8 cellular contexts compared by ENCODE assay signal in the genomic region with DNA sequence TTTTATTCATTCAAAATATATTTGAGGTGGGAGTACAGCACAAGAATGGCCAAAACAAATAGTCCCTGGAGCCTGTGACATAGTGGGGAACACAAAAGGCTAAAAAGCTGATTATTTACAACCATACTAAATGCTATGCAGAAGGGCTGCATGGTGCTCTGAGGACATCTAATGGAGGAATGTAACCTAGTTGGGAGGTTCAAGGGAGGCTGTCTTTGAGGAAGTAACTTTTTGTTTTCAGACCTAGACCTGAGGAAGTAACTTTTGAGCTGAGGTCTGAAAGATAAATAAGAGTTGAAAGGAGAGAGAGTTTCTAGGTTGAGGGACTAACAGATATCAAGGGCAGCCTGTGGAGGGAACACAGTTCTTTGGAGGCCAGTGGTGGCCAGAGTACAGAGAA. TPM values are rescaled to one million over a fixed set of nuclear protein-coding genes. Genes with fewer than 3 reads are reported as not detected.
A peak's percentile ranks its signal among the peaks of the same experiment; 100 is the strongest.
DNase-seq lines count a peak whose midpoint lies in the region; ATAC-seq and TF ChIP-seq lines count a peak whose summit lies in the region.

No MANE protein-coding gene starts in this region.

- no peaks in the 10 kb centered on the region for H3K9me3 ChIP-seq in CD4-positive, alpha-beta memory T cell (ENCODE audit: control insufficient read depth in 1 of 2, low read length in 2 of 2)
- H3K9me3 ChIP-seq in heart left ventricle (no peaks in the 10 kb centered on the region), gastrocnemius medialis (no peaks in the 10 kb centered on the region)

- in situ Hi-C loops in gastrocnemius medialis (cut with MboI; ENCODE audit: low sequenced_read_pairs in 4 of 4) = loop anchor here (5.0 to 10.0 kb wide), 4 partner anchors 90 to 147 kb away; no protein-coding TSS in a partner anchor

- POLR2A ChIA-PET in CD4-positive, alpha-beta memory T cell (lab: Charles Lee; ENCODE audit: partially characterized antibody) = interaction anchor here (0.8 to 2.8 kb wide), 11 partner anchors 10 to 220 kb away, joined by 3 to 26 read pairs (median 4); partner anchors contain the start of genes PXYLP1 and RASA2

- no peaks in the 10 kb centered on the region for H3K27me3 ChIP-seq in CD4-positive, alpha-beta memory T cell (ENCODE audit: insufficient read depth, low read length)
- H3K27me3 ChIP-seq in heart left ventricle (no peaks in the 10 kb centered on the region), gastrocnemius medialis (no peaks in the 10 kb centered on the region)

- peaks cover 18% of the 10 kb centered on the region for H3K4me1 ChIP-seq in CD4-positive, alpha-beta memory T cell (ENCODE audit: insufficient read depth, low read length)
- peaks cover 0 to 60% (median 29%) of the 10 kb centered on the region in 12 donors for H3K4me1 ChIP-seq in heart left ventricle
- peaks cover 4 to 7% of the 10 kb centered on the region in 2 donors for H3K4me1 ChIP-seq in gastrocnemius medialis

- H3K36me3 ChIP-seq in CD4-positive, alpha-beta memory T cell (ENCODE audit: insufficient read depth, low read length) = peaks cover 7% of the 10 kb centered on the region
- H3K36me3 ChIP-seq in heart left ventricle (peaks cover 0 to 19% (median 7%) of the 10 kb centered on the region in 9 donors), gastrocnemius medialis (peaks cover 0 to 8% of the 10 kb centered on the region in 2 donors)

- H3K4me3 ChIP-seq in CD4-positive, alpha-beta memory T cell (ENCODE audit: low read length in 2 of 2) = no peak overlapping the region
- H3K4me3 ChIP-seq in heart left ventricle (no peak overlapping the region), gastrocnemius medialis (no peak overlapping the region)

- peaks cover 7 to 14% (median 10%) of the 10 kb centered on the region in 4 donors for H3K4me1 Mint-ChIP-seq in CD4-positive, alpha-beta memory T cell

- peak; percentile 57 to 64 (median 62) for DNase-seq in CD4-positive, alpha-beta memory T cell
- DNase-seq in NCI-H2107 (lab: John Stamatoyannopoulos, UW) = peak; percentile 17
- DNase-seq in activated T-helper 1 cell treated with Interleukin-2 at 50 U/mL for 16 hours (ENCODE audit: low read depth) = peak; percentile 18
- no peak for DNase-seq in heart left ventricle
- DNase-seq in gastrocnemius medialis = no peak
- DNase-seq in NCI-H2171 treated with DMSO at 0.1 percent for 48 hours (lab: John Stamatoyannopoulos, UW) = no peak

- ATAC-seq in GM18498 (IDR thresholded peaks at IDR 0.05; ENCODE audit: unreplicated experiment) = peak; percentile 69
- ATAC-seq in HG02798 (IDR thresholded peaks at IDR 0.05; ENCODE audit: poor library complexity, unreplicated experiment) = peak; percentile 67
- peak; percentile 67 to 78 (median 72) for ATAC-seq in heart left ventricle
- ATAC-seq in gastrocnemius medialis = peak; percentile 30 to 37

- intact Hi-C loops in CD4-positive, alpha-beta memory T cell (cut with micrococcal nuclease) = loop anchor here (1.0 kb wide), 4 partner anchors 11 to 149 kb away; no protein-coding TSS in a partner anchor
- intact Hi-C loops in heart left ventricle (cut with DNase I) (loop anchor here (1.0 to 10.0 kb wide), 8 partner anchors 89 to 217 kb away; partner anchors contain the start of gene PXYLP1 (in 4 of the 10)), gastrocnemius medialis (cut with DNase I; ENCODE audit: low total_unique reads) (no loop called here)

- no peak overlapping the region for H3K27ac ChIP-seq in CD4-positive, alpha-beta memory T cell (ENCODE audit: low read depth, low read length)
- H3K27ac ChIP-seq in heart left ventricle (peak overlapping the region in 5 of 12 donors; percentile 17 to 66 (median 19)), gastrocnemius medialis (no peak overlapping the region)

- CTCF ChIA-PET in CD4-positive, alpha-beta memory T cell (lab: Charles Lee; ENCODE audit: partially characterized antibody) = interaction anchor here (0.6 to 12.1 kb wide), 34 partner anchors 9 to 424 kb away, joined by 3 to 428 read pairs (median 5); no protein-coding TSS in a partner anchor

- H3K4me3 Mint-ChIP-seq in CD4-positive, alpha-beta memory T cell = no peak overlapping the region

- H3K9me3 Mint-ChIP-seq in CD4-positive, alpha-beta memory T cell = peaks cover 0 to 1% (median 0%) of the 10 kb centered on the region in 8 donors

- H3K36me3 Mint-ChIP-seq in CD4-positive, alpha-beta memory T cell = peaks cover 6 to 7% of the 10 kb centered on the region in 2 donors

- no peak for TF ChIP-seq POLR2A in heart left ventricle (IDR thresholded peaks at IDR 0.05)
- TF ChIP-seq POLR2A in gastrocnemius medialis (IDR thresholded peaks at IDR 0.05) = no peak

- H3K27me3 Mint-ChIP-seq in CD4-positive, alpha-beta memory T cell = no peaks in the 10 kb centered on the region

- no peak overlapping the region for H3K27ac Mint-ChIP-seq in CD4-positive, alpha-beta memory T cell

- TF ChIP-seq CTCF in heart left ventricle (IDR thresholded peaks at IDR 0.05) = peak; percentile 55 to 89 (median 76)
- peak; percentile 39 to 74 (median 48) for TF ChIP-seq CTCF in gastrocnemius medialis (IDR thresholded peaks at IDR 0.05 in 4 of 5, conservative IDR thresholded peaks at IDR 0.05 in 1 of 5)

RNA-seq across cellular contexts. Expression of gene RASA2, which starts 34.8 kb away (rescaled TPM):
- total RNA-seq in CD4-positive, alpha-beta memory T cell = 10 to 100 TPM; 78.9 to 80.9 TPM
- polyA plus RNA-seq in CD4-positive, alpha-beta memory T cell = 10 to 100 TPM; 29.4 to 35.1 TPM
- total RNA-seq in heart left ventricle (10 to 100 TPM in 1 of 9 donors, 1 to 10 TPM in 8; 2.2 to 12.3 (median 4.2) TPM), gastrocnemius medialis (10 to 100 TPM in 1 of 4 donors, 1 to 10 TPM in 3; 1.9 to 10.6 (median 4.5) TPM)
- 1 to 10 TPM; 2.0 to 2.2 TPM for polyA plus RNA-seq in heart left ventricle

Comparison
In these comparisons a context has a peak if more than half of its experiments do, and no peak if none do; other contexts are left out.
1. DNase-seq: peak in CD4-positive, alpha-beta memory T cell (5 of 5), NCI-H2107 (single experiment) and activated T-helper 1 cell treated with Interleukin-2 at 50 U/mL for 16 hours (single experiment); none in heart left ventricle (0 of 5), gastrocnemius medialis (0 of 2) and NCI-H2171 treated with DMSO at 0.1 percent for 48 hours (single experiment).
2. RNA of gene RASA2, which starts 34.8 kb away (total RNA-seq): 78.9 to 80.9 TPM in CD4-positive, alpha-beta memory T cell; 1.9 to 10.6 TPM in gastrocnemius medialis and 2.2 to 12.3 TPM in heart left ventricle; every median in the first group is over 4 times any median in the second.
3. Peak in every context shown above with its lines, with median percentiles within 50 percentile points of each other: ATAC-seq.